In the genomic region with DNA sequence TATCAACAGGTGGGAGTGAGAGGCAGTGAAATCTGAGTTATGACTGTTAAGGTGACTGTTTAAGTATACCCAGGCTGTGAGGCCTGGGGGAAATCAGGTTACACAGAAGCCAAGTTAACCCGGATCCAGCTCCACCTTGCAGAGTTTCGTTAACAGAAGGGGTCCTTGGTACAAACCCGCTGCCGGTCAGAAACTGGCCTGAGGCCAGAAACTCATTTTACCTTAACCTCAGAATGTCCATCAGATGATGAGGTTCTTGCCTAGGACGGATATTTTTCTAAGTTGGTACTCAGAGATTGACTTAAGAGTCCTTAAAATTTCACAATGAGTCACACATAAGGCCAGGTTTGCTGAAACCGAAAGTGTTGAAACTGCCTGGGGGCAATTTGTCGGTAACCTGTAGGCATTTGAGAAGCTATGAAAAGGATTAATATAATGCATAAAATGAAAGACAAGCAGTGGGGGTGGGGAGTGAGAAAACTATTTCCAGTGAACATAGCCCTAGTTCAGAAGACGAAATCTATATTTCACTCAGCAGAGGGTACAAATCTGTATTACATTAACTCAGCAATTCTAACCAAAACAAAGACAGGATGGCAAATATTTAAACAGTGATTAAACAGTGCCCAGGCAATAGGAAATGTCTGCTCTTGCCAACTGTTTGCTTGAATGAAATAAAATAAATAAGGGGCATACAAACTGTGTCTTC, we compare ENCODE assay signal across 1 cellular context.
TF ChIP-seq lines count a peak whose summit lies in the region.

No MANE protein-coding gene starts in this region.

TF ChIP-seq in GM12878, 131 proteins besides CTCF, POLR2A, EP300 and RAD21 (continued from another document):
- 0 out of 2 replicates have a peak, but pooled peaks have one; percentile 37 for TF ChIP-seq NR2F1 (conservative IDR thresholded peaks at IDR 0.05)
- TF ChIP-seq GABPA (IDR thresholded peaks at IDR 0.05; ENCODE audit: low read depth), result peak; percentile 56; the same call in 1 of the 2 replicates
- TF ChIP-seq STAT1 (conservative IDR thresholded peaks at IDR 0.05), result no peak
- 0 out of 2 replicates have a peak, but pooled peaks have one; percentile 23 for TF ChIP-seq IRF4 (IDR thresholded peaks at IDR 0.05; ENCODE audit: low read depth, low read length)
- TF ChIP-seq MYB (IDR thresholded peaks at IDR 0.05; ENCODE audit: borderline replicate concordance, low read depth, low read length), result no peak
- TF ChIP-seq IKZF2 (IDR thresholded peaks at IDR 0.05), result peak in 1 of 2 experiments; percentile 22; a peak in 1 of 4 replicates
- TF ChIP-seq ZNF274 (IDR thresholded peaks at IDR 0.05; ENCODE audit: insufficient read depth, insufficient read length), result no peak
- peak; percentile 69 for TF ChIP-seq NFIC (IDR thresholded peaks at IDR 0.05; ENCODE audit: low read depth, low read length)
- peak; percentile 48; the same call in 1 of the 2 replicates for TF ChIP-seq CREM (IDR thresholded peaks at IDR 0.05; ENCODE audit: low read depth)
- 0 out of 2 replicates have a peak, but pooled peaks have one; percentile 29 for TF ChIP-seq MEF2A (IDR thresholded peaks at IDR 0.05; ENCODE audit: insufficient read depth, low read depth, low read length)
- TF ChIP-seq CEBPZ (IDR thresholded peaks at IDR 0.05; ENCODE audit: low read depth, low read length), result no peak
- TF ChIP-seq CHD4 (IDR thresholded peaks at IDR 0.05), result 0 out of 2 replicates have a peak, but pooled peaks have one; percentile 22
- no peak for TF ChIP-seq HDAC6 (IDR thresholded peaks at IDR 0.05; ENCODE audit: unreplicated experiment)
- peak; percentile 13; the same call in 1 of the 2 replicates for TF ChIP-seq MTA2 (IDR thresholded peaks at IDR 0.05; ENCODE audit: low read depth)
